Comparison of ENCODE assay signal across 22 cellular contexts in genomic region chr3:44886561-44886960, GRCh38. TPM values are rescaled to one million over a fixed set of nuclear protein-coding genes. Genes with fewer than 3 reads are reported as not detected.
A peak's percentile ranks its signal among the peaks of the same experiment; 100 is the strongest.
DNase-seq lines count a peak whose midpoint lies in the region; ATAC-seq and TF ChIP-seq lines count a peak whose summit lies in the region.
"Had no signal": no experiment of that assay in that cellular context is flagged by ENCODE, and none has a peak within 500 bp of the region (broad histone marks: within the 10 kb centered on the region; RNA-seq: fewer than 3 reads in every experiment).

No MANE protein-coding gene starts in this region.

- H2AFZ ChIP-seq in mammary epithelial cell (ENCODE audit: low read depth, low read length) = peak overlapping the region; percentile 41

- 42% methylated on average over 3 of the region's 3 CpGs for WGBS in mammary epithelial cell (ENCODE audit: low coverage, missing lambda C conversion rate)

- ATAC-seq in lower lobe of right lung (peak; percentile 31 to 42), GM19351 (IDR thresholded peaks at IDR 0.05; ENCODE audit: unreplicated experiment) (no peak), HG02885 (IDR thresholded peaks at IDR 0.05; ENCODE audit: poor library complexity, unreplicated experiment) (no peak)
- ATAC-seq: left ventricle myocardium superior, pancreas had no signal

- H3K27ac ChIP-seq in C4-2B (peak overlapping the region; percentile 44), mammary epithelial cell (ENCODE audit: insufficient read depth, low read depth, low read length) (peak overlapping the region; percentile 92), lower lobe of right lung (no peak overlapping the region)
- H3K27ac ChIP-seq: pancreas had no signal

- no TSS peak for BruUV-seq in mammary epithelial cell (replicated peaks; lab: Mats Ljungman, UMichigan)

- in situ Hi-C loops in mammary epithelial cell (cut with MboI; ENCODE audit: low sequenced_read_pairs in 2 of 2) = no loop called here

- TF ChIP-seq CTCF in C4-2B (conservative IDR thresholded peaks at IDR 0.05) (no peak), LNCaP clone FGC (IDR thresholded peaks at IDR 0.05; ENCODE audit: control insufficient read depth, extremely low read depth, insufficient read depth) (no peak), mammary epithelial cell (conservative IDR thresholded peaks at IDR 0.05 in 1 of 2, IDR thresholded peaks at IDR 0.05 in 1 of 2; ENCODE audit: extremely low read depth in 1 of 2, insufficient read depth in 1 of 2, low read depth in 1 of 2, low read length in 2 of 2) (no peak), lower lobe of right lung (IDR thresholded peaks at IDR 0.05) (no peak)

- no peaks in the 10 kb centered on the region for H3K79me2 ChIP-seq in mammary epithelial cell (ENCODE audit: insufficient read depth, low read length)

- H3K36me3 ChIP-seq in mammary epithelial cell (ENCODE audit: insufficient read depth, low read length) = no peaks in the 10 kb centered on the region
- H3K36me3 ChIP-seq in lower lobe of right lung = no peaks in the 10 kb centered on the region
- H3K36me3 ChIP-seq: pancreas had no signal

- CTCF ChIA-PET in mammary epithelial cell (lab: Charles Lee; ENCODE audit: low non-redundant PET) = no interaction called here

- intact Hi-C loops in mammary epithelial cell (cut with micrococcal nuclease) (loop anchor here (2.0 kb wide), 1 partner anchor 20 kb away; no protein-coding TSS in a partner anchor), lower lobe of right lung (cut with DNase I) (no loop called here)

- H4K20me1 ChIP-seq in mammary epithelial cell (ENCODE audit: insufficient read depth, low read length) = no peaks in the 10 kb centered on the region

- DNase-seq in LNCaP clone FGC (ENCODE audit: low read depth) = peak; percentile 34
- DNase-seq in mammary epithelial cell = peak; percentile 94
- no peak for DNase-seq in lower lobe of right lung
- DNase-seq in COLO829 (ENCODE audit: low spot score) = no peak
- DNase-seq in NOMO-1 treated with DMSO at 0.1 percent for 48 hours (lab: John Stamatoyannopoulos, UW; ENCODE audit: unreplicated experiment) = no peak
- DNase-seq: activated CD4-positive, alpha-beta memory T cell treated with anti-CD3 and anti-CD28 coated beads, Interleukin-2, amount 10 ng/mL, durations not matched to agents 7 days and 5 days; activated T-cell treated with anti-CD3 and anti-CD28 coated beads, Interleukin-2, amount 50 U/mL, for 24 hours; COR-L47; erythroblast; Karpas-422; left ventricle myocardium superior; NCI-H1105; pancreas; stimulated activated CD4-positive, alpha-beta T cell treated with anti-CD3 and anti-CD28 coated beads, Interleukin-2, amount 100 ng/mL, for 48 hours; T-helper 1 cell had no signal

- no peaks in the 10 kb centered on the region for H3K27me3 ChIP-seq in mammary epithelial cell (ENCODE audit: insufficient read depth, low read length)
- H3K27me3 ChIP-seq in lower lobe of right lung (ENCODE audit: low read depth) = no peaks in the 10 kb centered on the region
- H3K27me3 ChIP-seq: pancreas had no signal

- H3K4me1 ChIP-seq in mammary epithelial cell (ENCODE audit: insufficient read depth, low read length) = peaks cover 55% of the 10 kb centered on the region
- H3K4me1 ChIP-seq in lower lobe of right lung = no peaks in the 10 kb centered on the region
- H3K4me1 ChIP-seq: pancreas had no signal

- H3K4me3 ChIP-seq in LNCaP clone FGC (ENCODE audit: low read depth, low read length) = no peak overlapping the region
- H3K4me3 ChIP-seq in mammary epithelial cell (replicated peaks in 1 of 3; ENCODE audit: insufficient read depth in 1 of 3, low read depth in 2 of 3, low read length in 3 of 3) = no peak overlapping the region
- no peak overlapping the region for H3K4me3 ChIP-seq in lower lobe of right lung
- H3K4me3 ChIP-seq: pancreas had no signal

- H3K9me3 ChIP-seq in mammary epithelial cell (replicated peaks; ENCODE audit: insufficient read depth, low read length) (no peaks in the 10 kb centered on the region), lower lobe of right lung (no peaks in the 10 kb centered on the region)
- H3K9me3 ChIP-seq: pancreas had no signal

- dilution Hi-C loops in mammary epithelial cell (cut with HindIII; ENCODE audit: low sequenced_read_pairs) = no loop called here

- peak overlapping the region; percentile 60 for H3K9ac ChIP-seq in mammary epithelial cell (ENCODE audit: insufficient read depth, low read length)

- H3K4me2 ChIP-seq in mammary epithelial cell (ENCODE audit: insufficient read depth, low read depth, low read length) = peak overlapping the region; percentile 23

RNA-seq across cellular contexts. Expression of gene TGM4, which starts 12.2 kb away (rescaled TPM):
- total RNA-seq in mammary epithelial cell (1 to 10 TPM in 1 of 2 donors, under 1 TPM in 1; 0.33 to 1.2 TPM), lower lobe of right lung (not detected)
- 1.6 TPM for polyA plus RNA-seq in mammary epithelial cell
- polyA minus RNA-seq in mammary epithelial cell = 3.4 TPM
- total RNA-seq: activated CD4-positive, alpha-beta memory T cell treated with anti-CD3 and anti-CD28 coated beads, Interleukin-2, amount 10 ng/mL, durations not matched to agents 7 days and 5 days; glomerular endothelial cell; HT-29; left ventricle myocardium superior; myocyte; pancreas; skeletal muscle tissue had no signal
- polyA plus RNA-seq: pancreas had no signal

RNA-seq across cellular contexts. Expression of gene TMEM42, which starts 24.8 kb away (rescaled TPM):
- total RNA-seq in mammary epithelial cell (10 to 100 TPM; 11.8 to 12.9 TPM), lower lobe of right lung (17.4 TPM)
- polyA plus RNA-seq in mammary epithelial cell = 8.3 TPM
- not detected for polyA minus RNA-seq in mammary epithelial cell

Comparison
In these comparisons a context has a peak if more than half of its experiments do, and no peak if none do; other contexts are left out.
1. DNase-seq: peak in LNCaP clone FGC (single experiment) and mammary epithelial cell (single experiment); none in lower lobe of right lung (single experiment), COLO829 (single experiment) and NOMO-1 treated with DMSO at 0.1 percent for 48 hours (single experiment).
2. ATAC-seq: peak in lower lobe of right lung (2 of 2); none in GM19351 (single experiment) and HG02885 (single experiment).